Comparison of ENCODE assay signal across 9 cellular contexts in the genomic region with DNA sequence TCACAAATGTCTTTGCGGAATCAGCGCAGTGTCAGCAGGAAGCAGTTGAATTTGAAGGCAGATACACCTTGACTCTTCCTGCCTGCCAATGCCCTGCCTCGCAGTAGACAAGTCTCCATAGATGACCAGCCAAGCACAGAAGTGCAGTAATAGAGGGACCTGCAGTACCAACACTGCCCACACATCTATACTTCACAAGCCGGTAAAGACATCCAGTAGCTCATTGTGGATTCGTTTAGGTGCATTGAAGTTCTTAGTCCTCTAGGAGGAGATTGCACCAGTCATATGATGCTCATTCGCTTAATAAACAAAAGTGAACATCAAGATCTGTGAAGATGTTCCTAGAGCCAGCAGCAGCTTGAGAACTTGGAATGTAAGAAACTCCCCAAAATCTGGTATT. TPM values are rescaled to one million over a fixed set of nuclear protein-coding genes. Genes with fewer than 3 reads are reported as not detected.
DNase-seq lines count a peak whose midpoint lies in the region; ATAC-seq and TF ChIP-seq lines count a peak whose summit lies in the region.
"Had no signal": no experiment of that assay in that cellular context is flagged by ENCODE, and none has a peak within 500 bp of the region (broad histone marks: within the 10 kb centered on the region; RNA-seq: fewer than 3 reads in every experiment).

No MANE protein-coding gene starts in this region.

- no peak overlapping the region for H3K27ac ChIP-seq in WERI-Rb-1

- intact Hi-C loops in Calu3 (cut with micrococcal nuclease; ENCODE audit: unreplicated experiment) = loop anchor here (10.0 kb wide), 1 partner anchor 53 kb away; the partner anchor contains the start of gene IFNA1

- TF ChIP-seq CTCF in Calu3 (IDR thresholded peaks at IDR 0.05; ENCODE audit: unreplicated experiment) = peak; percentile 27
- peak; percentile 24; the same call in 1 of the 2 replicates for TF ChIP-seq CTCF in WERI-Rb-1 (IDR thresholded peaks at IDR 0.05; ENCODE audit: low read depth, low read length)
- TF ChIP-seq CTCF in nephron progenitor cell (IDR thresholded peaks at IDR 0.05) = peak; percentile 31

- no peaks in the 10 kb centered on the region for H3K9me3 ChIP-seq in WERI-Rb-1 (ENCODE audit: severe bottlenecking)

- H3K9me3 Mint-ChIP-seq in Calu3 (ENCODE audit: low read depth, unreplicated experiment) (no peaks in the 10 kb centered on the region), nephron progenitor cell (no peaks in the 10 kb centered on the region)

- DNase-seq in Calu3 = peak; percentile 10
- peak; percentile 18 for DNase-seq in WERI-Rb-1
- no peak for DNase-seq in nephron progenitor cell
- DNase-seq in NCI-H128 (lab: John Stamatoyannopoulos, UW; ENCODE audit: unreplicated experiment) = no peak
- DNase-seq in COLO829 (ENCODE audit: low spot score) = no peak
- no peak for DNase-seq in GM19240 (ENCODE audit: insufficient read length, low spot score)

- ATAC-seq in GM19043 (IDR thresholded peaks at IDR 0.05; ENCODE audit: low read depth, unreplicated experiment) (peak; percentile 73), HG03135 (IDR thresholded peaks at IDR 0.05; ENCODE audit: unreplicated experiment) (peak; percentile 92)

- no peak overlapping the region for H3K4me3 ChIP-seq in WERI-Rb-1 (ENCODE audit: low read depth, low read length)

- H3K4me3 Mint-ChIP-seq in Calu3 (ENCODE audit: low read depth, unreplicated experiment) = no peak overlapping the region
- H3K4me3 Mint-ChIP-seq in nephron progenitor cell = no peak overlapping the region

- H3K4me1 Mint-ChIP-seq in Calu3 (ENCODE audit: low read depth, unreplicated experiment) = peaks cover 13% of the 10 kb centered on the region
- H3K4me1 Mint-ChIP-seq in nephron progenitor cell = peaks cover 9% of the 10 kb centered on the region

- H3K27ac Mint-ChIP-seq in Calu3 (ENCODE audit: unreplicated experiment) = no peak overlapping the region
- H3K27ac Mint-ChIP-seq in nephron progenitor cell = no peak overlapping the region

- H3K27me3 Mint-ChIP-seq in Calu3 (ENCODE audit: unreplicated experiment) (no peaks in the 10 kb centered on the region), nephron progenitor cell (ENCODE audit: low read depth, poor library complexity) (peaks cover 42% of the 10 kb centered on the region)

- H3K27me3 ChIP-seq in WERI-Rb-1 (ENCODE audit: insufficient read depth, low read depth, severe bottlenecking) = peaks cover 15% of the 10 kb centered on the region

- CTCF ChIA-PET in Calu3 (lab: Charles Lee) = interaction anchor here (0.9 to 1.1 kb wide), 4 partner anchors 10 to 140 kb away, joined by 3 to 4 read pairs (median 3); no protein-coding TSS in a partner anchor

- no peaks in the 10 kb centered on the region for H3K36me3 ChIP-seq in WERI-Rb-1

- BruUV-seq in Calu3 (replicated peaks; lab: Mats Ljungman, UMichigan) = no TSS peak

- H3K36me3 Mint-ChIP-seq in Calu3 (ENCODE audit: insufficient read depth, unreplicated experiment) = peaks cover 10% of the 10 kb centered on the region
- no peaks in the 10 kb centered on the region for H3K36me3 Mint-ChIP-seq in nephron progenitor cell (ENCODE audit: low read depth)

RNA-seq across cellular contexts. Expression of gene IFNA2, which starts 7.1 kb away (rescaled TPM):
- total RNA-seq in Calu3 (2022) = not detected in 2 replicates
- total RNA-seq: subcutaneous adipose tissue had no signal

RNA-seq across cellular contexts. Expression of gene IFNA8, which starts 16.6 kb away (rescaled TPM):
- total RNA-seq in Calu3 (2022) = not detected in 2 replicates
- total RNA-seq: subcutaneous adipose tissue had no signal

RNA-seq across cellular contexts. Expression of gene IFNA13, which starts 24.4 kb away (rescaled TPM):
- not detected in 2 replicates for total RNA-seq in Calu3 (2022)
- total RNA-seq: subcutaneous adipose tissue had no signal

RNA-seq across cellular contexts. Expression of gene IFNA6, which starts 41.6 kb away (rescaled TPM):
- total RNA-seq in Calu3 (2022) = not detected in 2 replicates
- total RNA-seq: subcutaneous adipose tissue had no signal

RNA-seq across cellular contexts. Expression of gene IFNA1, which starts 48.0 kb away (rescaled TPM):
- total RNA-seq in Calu3 (2022) = not detected in 2 replicates
- total RNA-seq: subcutaneous adipose tissue had no signal

Comparison
In these comparisons a context has a peak if more than half of its experiments do, and no peak if none do; other contexts are left out.
1. DNase-seq: peak in Calu3 (single experiment) and WERI-Rb-1 (single experiment); none in nephron progenitor cell (single experiment), NCI-H128 (single experiment), COLO829 (single experiment) and GM19240 (single experiment).
2. Peak in every context shown above with its lines, with median percentiles within 50 percentile points of each other: CTCF ChIP-seq.